In the genomic region with DNA sequence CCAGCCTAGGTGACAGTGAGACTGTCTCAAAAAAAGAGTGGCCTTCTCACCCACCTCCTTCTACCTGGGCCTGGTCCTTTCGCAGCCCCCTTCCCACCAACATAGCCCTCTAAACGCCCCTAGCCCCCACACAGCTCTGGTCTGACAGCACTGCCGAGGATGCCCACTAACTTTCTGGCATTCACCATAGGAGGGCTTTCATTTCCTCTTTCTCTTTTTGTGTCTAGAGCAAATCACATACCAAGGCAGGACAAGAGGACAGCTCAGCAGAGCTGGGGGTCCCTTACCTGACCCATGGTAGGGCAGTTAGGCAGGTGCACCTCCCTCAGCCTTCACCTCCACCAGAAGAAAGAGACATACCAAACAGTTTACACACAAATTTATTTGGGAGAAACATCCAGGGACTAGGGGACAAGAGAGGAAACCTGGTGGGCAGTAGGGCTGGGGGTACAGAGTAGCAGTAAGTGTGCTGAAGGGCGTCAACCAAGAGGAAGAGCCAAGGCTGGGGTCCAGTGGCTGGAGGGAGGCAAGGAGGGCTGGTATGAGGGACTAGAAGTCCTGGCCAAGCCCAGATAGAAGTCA, we compare ENCODE assay signal across 1 cellular context.
TF ChIP-seq lines count a peak whose summit lies in the region.

No MANE protein-coding gene starts in this region.

TF ChIP-seq in A549, 52 proteins besides CTCF, POLR2A, EP300 and RAD21 (continued from another document):
- TF ChIP-seq, protein P1, sequence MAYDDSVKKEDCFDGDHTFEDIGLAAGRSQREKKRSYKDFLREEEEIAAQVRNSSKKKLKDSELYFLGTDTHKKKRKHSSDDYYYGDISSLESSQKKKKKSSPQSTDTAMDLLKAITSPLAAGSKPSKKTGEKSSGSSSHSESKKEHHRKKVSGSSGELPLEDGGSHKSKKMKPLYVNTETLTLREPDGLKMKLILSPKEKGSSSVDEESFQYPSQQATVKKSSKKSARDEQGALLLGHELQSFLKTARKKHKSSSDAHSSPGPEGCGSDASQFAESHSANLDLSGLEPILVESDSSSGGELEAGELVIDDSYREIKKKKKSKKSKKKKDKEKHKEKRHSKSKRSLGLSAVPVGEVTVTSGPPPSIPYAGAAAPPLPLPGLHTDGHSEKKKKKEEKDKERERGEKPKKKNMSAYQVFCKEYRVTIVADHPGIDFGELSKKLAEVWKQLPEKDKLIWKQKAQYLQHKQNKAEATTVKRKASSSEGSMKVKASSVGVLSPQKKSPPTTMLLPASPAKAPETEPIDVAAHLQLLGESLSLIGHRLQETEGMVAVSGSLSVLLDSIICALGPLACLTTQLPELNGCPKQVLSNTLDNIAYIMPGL (CRISPR knock-in tag; IDR thresholded peaks at IDR 0.05; ENCODE audit: borderline replicate concordance), result no peak
- TF ChIP-seq, protein P2, sequence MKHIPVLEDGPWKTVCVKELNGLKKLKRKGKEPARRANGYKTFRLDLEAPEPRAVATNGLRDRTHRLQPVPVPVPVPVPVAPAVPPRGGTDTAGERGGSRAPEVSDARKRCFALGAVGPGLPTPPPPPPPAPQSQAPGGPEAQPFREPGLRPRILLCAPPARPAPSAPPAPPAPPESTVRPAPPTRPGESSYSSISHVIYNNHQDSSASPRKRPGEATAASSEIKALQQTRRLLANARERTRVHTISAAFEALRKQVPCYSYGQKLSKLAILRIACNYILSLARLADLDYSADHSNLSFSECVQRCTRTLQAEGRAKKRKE (CRISPR knock-in tag; IDR thresholded peaks at IDR 0.05; ENCODE audit: low read depth), result no peak
- no peak for TF ChIP-seq HEYL (CRISPR knock-in tag; IDR thresholded peaks at IDR 0.05)
